1 cellular context compared by ENCODE assay signal in the genomic region with DNA sequence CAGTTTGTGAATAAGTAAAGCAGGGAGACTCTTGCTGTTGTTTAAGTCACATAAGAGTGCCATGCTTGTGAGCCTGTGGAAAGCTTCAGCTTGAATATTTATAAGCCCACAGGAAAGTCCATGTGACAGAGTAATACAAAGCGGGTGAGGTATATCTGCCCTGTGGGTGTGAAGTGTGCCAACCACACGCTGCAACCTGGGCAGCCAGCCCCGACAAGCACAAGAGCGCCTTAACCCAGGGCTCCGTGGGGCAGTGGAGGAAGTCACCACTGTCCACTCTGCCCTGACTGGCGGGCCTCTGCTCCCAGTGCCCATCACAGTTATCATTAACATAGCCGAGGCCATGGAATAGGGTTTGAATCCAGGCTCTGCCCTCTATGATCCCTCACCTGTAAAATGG.
TF ChIP-seq lines count a peak whose summit lies in the region.

No MANE protein-coding gene starts in this region.

TF ChIP-seq in GM12878, 131 proteins besides CTCF, POLR2A, EP300 and RAD21 (continued from another document):
- TF ChIP-seq ATF2 (IDR thresholded peaks at IDR 0.05; ENCODE audit: low read length) (no peak), CREB1 (IDR thresholded peaks at IDR 0.05; ENCODE audit: low read depth) (no peak), RCOR1 (conservative IDR thresholded peaks at IDR 0.05; ENCODE audit: low read depth, low read length) (no peak), JUND (IDR thresholded peaks at IDR 0.05; ENCODE audit: low read depth, low read length) (no peak), MYB (IDR thresholded peaks at IDR 0.05; ENCODE audit: borderline replicate concordance, low read depth, low read length) (no peak)
- TF ChIP-seq, protein P1, sequence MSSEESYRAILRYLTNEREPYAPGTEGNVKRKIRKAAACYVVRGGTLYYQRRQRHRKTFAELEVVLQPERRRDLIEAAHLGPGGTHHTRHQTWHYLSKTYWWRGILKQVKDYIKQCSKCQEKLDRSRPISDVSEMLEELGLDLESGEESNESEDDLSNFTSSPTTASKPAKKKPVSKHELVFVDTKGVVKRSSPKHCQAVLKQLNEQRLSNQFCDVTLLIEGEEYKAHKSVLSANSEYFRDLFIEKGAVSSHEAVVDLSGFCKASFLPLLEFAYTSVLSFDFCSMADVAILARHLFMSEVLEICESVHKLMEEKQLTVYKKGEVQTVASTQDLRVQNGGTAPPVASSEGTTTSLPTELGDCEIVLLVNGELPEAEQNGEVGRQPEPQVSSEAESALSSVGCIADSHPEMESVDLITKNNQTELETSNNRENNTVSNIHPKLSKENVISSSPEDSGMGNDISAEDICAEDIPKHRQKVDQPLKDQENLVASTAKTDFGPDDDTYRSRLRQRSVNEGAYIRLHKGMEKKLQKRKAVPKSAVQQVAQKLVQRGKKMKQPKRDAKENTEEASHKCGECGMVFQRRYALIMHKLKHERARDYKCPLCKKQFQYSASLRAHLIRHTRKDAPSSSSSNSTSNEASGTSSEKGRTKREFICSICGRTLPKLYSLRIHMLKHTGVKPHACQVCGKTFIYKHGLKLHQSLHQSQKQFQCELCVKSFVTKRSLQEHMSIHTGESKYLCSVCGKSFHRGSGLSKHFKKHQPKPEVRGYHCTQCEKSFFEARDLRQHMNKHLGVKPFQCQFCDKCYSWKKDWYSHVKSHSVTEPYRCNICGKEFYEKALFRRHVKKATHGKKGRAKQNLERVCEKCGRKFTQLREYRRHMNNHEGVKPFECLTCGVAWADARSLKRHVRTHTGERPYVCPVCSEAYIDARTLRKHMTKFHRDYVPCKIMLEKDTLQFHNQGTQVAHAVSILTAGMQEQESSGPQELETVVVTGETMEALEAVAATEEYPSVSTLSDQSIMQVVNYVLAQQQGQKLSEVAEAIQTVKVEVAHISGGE (CRISPR knock-in tag; IDR thresholded peaks at IDR 0.05): no peak
